In the genomic region with DNA sequence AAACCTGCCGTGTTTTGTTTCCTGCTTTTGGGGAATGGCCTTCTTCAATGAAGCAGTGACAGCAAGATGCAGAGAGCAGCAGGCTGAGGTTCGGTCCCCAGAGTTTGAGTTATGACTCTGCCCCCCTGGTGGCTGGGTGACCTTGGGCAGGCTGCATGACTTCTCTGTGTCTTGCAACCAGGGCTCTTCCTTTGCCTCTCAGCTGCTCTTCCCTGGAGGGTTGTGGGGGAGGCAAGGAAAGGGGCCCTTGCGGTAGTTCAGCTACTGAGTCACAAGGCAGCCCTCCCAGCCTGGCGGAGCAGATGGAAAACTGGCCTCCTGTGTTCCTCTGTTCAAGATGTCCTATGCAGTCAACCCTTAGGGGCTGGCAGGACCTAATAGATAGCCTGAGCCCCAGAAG, we compare ENCODE assay signal across 9 cellular contexts. TPM values are rescaled to one million over a fixed set of nuclear protein-coding genes. Genes with fewer than 3 reads are reported as not detected.
DNase-seq lines count a peak whose midpoint lies in the region; ATAC-seq and TF ChIP-seq lines count a peak whose summit lies in the region.
"Had no signal": no experiment of that assay in that cellular context is flagged by ENCODE, and none has a peak within 500 bp of the region (broad histone marks: within the 10 kb centered on the region; RNA-seq: fewer than 3 reads in every experiment).

No MANE protein-coding gene starts in this region.

- ATAC-seq in HG03097 (IDR thresholded peaks at IDR 0.05; ENCODE audit: low FRiP score, unreplicated experiment) = no peak

- H3K4me1 Mint-ChIP-seq in activated T-helper 1 cell treated with anti-CD3 and anti-CD28 coated beads, Interleukin-12 subunit alpha, Interleukin-12 subunit beta, Interleukin-2, Interleukin-4 antibody, amounts not matched to agents 30 ng/mL and 10 ng/mL and 1 ng/mL, durations not matched to agents 14 hours and 24 hours and 36 hours (ENCODE audit: low read depth) = no peaks in the 10 kb centered on the region

- H3K9me3 Mint-ChIP-seq in activated T-helper 1 cell treated with anti-CD3 and anti-CD28 coated beads, Interleukin-12 subunit alpha, Interleukin-12 subunit beta, Interleukin-2, Interleukin-4 antibody, amounts not matched to agents 30 ng/mL and 10 ng/mL and 1 ng/mL, durations not matched to agents 14 hours and 24 hours and 36 hours = no peaks in the 10 kb centered on the region
- H3K9me3 Mint-ChIP-seq: activated naive CD4-positive, alpha-beta T cell treated with anti-CD3 and anti-CD28 coated beads, Interleukin-2, amount 50 U/mL, for 72 hours had no signal

- intact Hi-C loops in activated T-helper 1 cell treated with anti-CD3 and anti-CD28 coated beads, Interleukin-12 subunit alpha, Interleukin-12 subunit beta, Interleukin-2, Interleukin-4 antibody, amounts not matched to agents 30 ng/mL and 10 ng/mL and 1 ng/mL, durations not matched to agents 14 hours and 24 hours and 36 hours (cut with micrococcal nuclease) = loop anchor here (2.0 kb wide), 1 partner anchor 854 kb away; no protein-coding TSS in a partner anchor

- no peak overlapping the region for H3K27ac Mint-ChIP-seq in activated T-helper 1 cell treated with anti-CD3 and anti-CD28 coated beads, Interleukin-12 subunit alpha, Interleukin-12 subunit beta, Interleukin-2, Interleukin-4 antibody, amounts not matched to agents 30 ng/mL and 10 ng/mL and 1 ng/mL, durations not matched to agents 14 hours and 24 hours and 36 hours
- H3K27ac Mint-ChIP-seq: activated naive CD4-positive, alpha-beta T cell treated with anti-CD3 and anti-CD28 coated beads, Interleukin-2, amount 50 U/mL, for 72 hours had no signal

- H3K4me3 Mint-ChIP-seq in activated T-helper 1 cell treated with anti-CD3 and anti-CD28 coated beads, Interleukin-12 subunit alpha, Interleukin-12 subunit beta, Interleukin-2, Interleukin-4 antibody, amounts not matched to agents 30 ng/mL and 10 ng/mL and 1 ng/mL, durations not matched to agents 14 hours and 24 hours and 36 hours = no peak overlapping the region

- no peak for TF ChIP-seq POLR2A in NB4 (IDR thresholded peaks at IDR 0.05; ENCODE audit: extremely low read depth, insufficient read length)

- no peak overlapping the region for H3K4me3 ChIP-seq in NB4 (ENCODE audit: low read depth, low read length)

- DNase-seq in SHP77 treated with DMSO at 0.1 percent for 48 hours (lab: John Stamatoyannopoulos, UW) (peak; percentile 10), SHP77 (lab: John Stamatoyannopoulos, UW) (no peak), NB4 (ENCODE audit: low read depth) (peak; percentile 65), iPS-NIHi7 (ENCODE audit: extremely low spot score) (peak; percentile 73), medulla oblongata (ENCODE audit: extremely low spot score) (no peak)
- DNase-seq in activated T-helper 1 cell treated with anti-CD3 and anti-CD28 coated beads, Interleukin-12 subunit alpha, Interleukin-12 subunit beta, Interleukin-2, Interleukin-4 antibody, amounts not matched to agents 30 ng/mL and 10 ng/mL and 1 ng/mL, durations not matched to agents 14 hours and 24 hours and 36 hours (ENCODE audit: low spot score) = peak; percentile 21
- peak in 4 of 6 experiments; percentile 1 to 4 (median 2) for DNase-seq in stimulated activated naive CD4-positive, alpha-beta T cell (lab: John Stamatoyannopoulos, UW)

- H3K27me3 Mint-ChIP-seq in activated T-helper 1 cell treated with anti-CD3 and anti-CD28 coated beads, Interleukin-12 subunit alpha, Interleukin-12 subunit beta, Interleukin-2, Interleukin-4 antibody, amounts not matched to agents 30 ng/mL and 10 ng/mL and 1 ng/mL, durations not matched to agents 14 hours and 24 hours and 36 hours (ENCODE audit: insufficient read depth) = peaks cover 9% of the 10 kb centered on the region

- no peaks in the 10 kb centered on the region for H3K36me3 Mint-ChIP-seq in activated T-helper 1 cell treated with anti-CD3 and anti-CD28 coated beads, Interleukin-12 subunit alpha, Interleukin-12 subunit beta, Interleukin-2, Interleukin-4 antibody, amounts not matched to agents 30 ng/mL and 10 ng/mL and 1 ng/mL, durations not matched to agents 14 hours and 24 hours and 36 hours (ENCODE audit: low read depth)
- H3K36me3 Mint-ChIP-seq: activated naive CD4-positive, alpha-beta T cell treated with anti-CD3 and anti-CD28 coated beads, Interleukin-2, amount 50 U/mL, for 72 hours had no signal

- TF ChIP-seq CTCF in NB4 (IDR thresholded peaks at IDR 0.05; ENCODE audit: low read depth, low read length) = peak; percentile 64

RNA-seq across cellular contexts. Expression of gene CTXND1, which starts 17.1 kb away (rescaled TPM):
- not detected in 2 replicates for total RNA-seq in activated T-helper 1 cell treated with anti-CD3 and anti-CD28 coated beads, Interleukin-12 subunit alpha, Interleukin-12 subunit beta, Interleukin-2, Interleukin-4 antibody, amounts not matched to agents 30 ng/mL and 10 ng/mL and 1 ng/mL, durations not matched to agents 14 hours and 24 hours and 36 hours
- total RNA-seq: activated naive CD4-positive, alpha-beta T cell treated with anti-CD3 and anti-CD28 coated beads, Interleukin-2, amount 50 U/mL, for 72 hours had no signal

Comparison
In these comparisons a context has a peak if more than half of its experiments do, and no peak if none do; other contexts are left out.
1. DNase-seq: peak in SHP77 treated with DMSO at 0.1 percent for 48 hours (single experiment), NB4 (single experiment), activated T-helper 1 cell treated with anti-CD3 and anti-CD28 coated beads, Interleukin-12 subunit alpha, Interleukin-12 subunit beta, Interleukin-2, Interleukin-4 antibody, amounts not matched to agents 30 ng/mL and 10 ng/mL and 1 ng/mL, durations not matched to agents 14 hours and 24 hours and 36 hours (single experiment), iPS-NIHi7 (single experiment) and stimulated activated naive CD4-positive, alpha-beta T cell (4 of 6); none in SHP77 (0 of 2) and medulla oblongata (single experiment).